In the genomic region with DNA sequence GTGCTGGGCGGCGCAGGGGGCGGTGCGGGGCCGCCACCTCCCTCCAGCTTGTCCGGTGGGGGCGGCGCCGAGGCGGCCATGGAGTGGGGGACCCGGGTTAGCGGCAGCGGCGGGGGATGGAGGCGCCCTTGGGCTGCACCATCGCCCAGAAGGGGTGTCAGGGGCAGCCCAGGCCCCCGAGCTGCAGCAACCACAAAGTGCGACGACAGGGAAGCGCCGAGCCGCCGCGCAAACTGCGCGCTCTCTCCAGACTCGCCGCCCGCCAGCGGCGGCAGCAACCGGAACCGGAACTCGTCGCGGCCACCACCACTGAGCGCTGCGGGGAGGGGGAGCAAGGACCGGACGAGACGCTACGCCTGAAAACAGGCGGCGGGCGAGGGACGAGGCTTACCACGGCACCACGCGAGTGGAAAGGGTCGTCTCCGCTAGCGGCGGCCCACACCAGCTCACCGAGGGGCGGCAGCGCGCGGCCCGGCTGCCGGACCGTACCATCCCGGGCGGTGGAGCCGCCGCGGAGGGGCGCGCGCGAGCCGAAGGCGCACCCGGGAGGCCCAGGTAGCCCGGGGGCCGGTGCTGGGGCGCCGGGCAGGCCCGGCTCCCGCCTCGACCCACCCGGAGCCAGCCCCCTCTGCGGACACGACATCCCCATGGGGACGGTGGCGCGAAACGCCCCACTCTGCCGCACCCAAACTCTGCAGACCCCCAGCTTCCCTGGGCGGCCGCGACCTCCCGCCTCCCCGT, we compare ENCODE assay signal across 8 cellular contexts. TPM values are rescaled to one million over a fixed set of nuclear protein-coding genes. Genes with fewer than 3 reads are reported as not detected.
DNase-seq lines count a peak whose midpoint lies in the region; ATAC-seq, FAIRE-seq and TF ChIP-seq lines count a peak whose summit lies in the region.

A gene with protein sequence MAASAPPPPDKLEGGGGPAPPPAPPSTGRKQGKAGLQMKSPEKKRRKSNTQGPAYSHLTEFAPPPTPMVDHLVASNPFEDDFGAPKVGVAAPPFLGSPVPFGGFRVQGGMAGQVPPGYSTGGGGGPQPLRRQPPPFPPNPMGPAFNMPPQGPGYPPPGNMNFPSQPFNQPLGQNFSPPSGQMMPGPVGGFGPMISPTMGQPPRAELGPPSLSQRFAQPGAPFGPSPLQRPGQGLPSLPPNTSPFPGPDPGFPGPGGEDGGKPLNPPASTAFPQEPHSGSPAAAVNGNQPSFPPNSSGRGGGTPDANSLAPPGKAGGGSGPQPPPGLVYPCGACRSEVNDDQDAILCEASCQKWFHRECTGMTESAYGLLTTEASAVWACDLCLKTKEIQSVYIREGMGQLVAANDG (minus strand): TSS at position 286 of the 741 bp plus-strand sequence. CDS start 206 bp downstream, at position 80.

- intact Hi-C loops in head of caudate nucleus (cut with DNase I): no loop called here
- intact Hi-C loops in pancreas (cut with DNase I): loop anchor here in 2 of 3 donors (10.0 kb wide), 1 partner anchor 53 kb away; no protein-coding TSS in a partner anchor
- intact Hi-C loops in transverse colon (cut with DNase I; ENCODE audit: low total_unique reads): no loop called here

- peak; percentile 83 to 88 (median 86) for ATAC-seq in pancreas

- H3K4me3 ChIP-seq in GM06990 (replicated peaks; ENCODE audit: low read depth, low read length): peak within 1 kb of the TSS; percentile 62
- H3K4me3 ChIP-seq in H7 (ENCODE audit: insufficient read depth, low read depth, low read length): peak within 1 kb of the TSS; percentile 88
- peak within 1 kb of the TSS; percentile 100 for H3K4me3 ChIP-seq in MG63
- H3K4me3 ChIP-seq in pancreas: peak within 1 kb of the TSS; percentile 79 to 96 (median 92)
- H3K4me3 ChIP-seq in transverse colon: peak within 1 kb of the TSS; percentile 62 to 95 (median 78)

- H3K36me3 ChIP-seq in GM06990 (ENCODE audit: control insufficient read depth, insufficient read depth, low read length) (peaks cover 38% of the 10 kb centered on the region), H7 (replicated peaks; ENCODE audit: control insufficient read depth, insufficient read depth, low read length) (peaks cover 32% of the 10 kb centered on the region), MG63 (peaks cover 69% of the 10 kb centered on the region), pancreas (peaks cover 0 to 26% (median 23%) of the 10 kb centered on the region in 3 donors), transverse colon (peaks cover 0 to 22% (median 11%) of the 10 kb centered on the region in 4 donors)

- H3K27ac Mint-ChIP-seq in activated naive CD8-positive, alpha-beta T cell: peak within 1 kb of the TSS; percentile 92

- peaks cover 34% of the 10 kb centered on the region for H3K4me1 Mint-ChIP-seq in activated naive CD8-positive, alpha-beta T cell (ENCODE audit: low read depth)

- H3K27ac ChIP-seq in pancreas (peak within 1 kb of the TSS; percentile 89 to 98 (median 96)), transverse colon (peak within 1 kb of the TSS; percentile 95 to 99 (median 96))

- peak; percentile 89 for TF ChIP-seq POLR2A in transverse colon (IDR thresholded peaks at IDR 0.05)

- H3K9me3 ChIP-seq in MG63 (no peaks in the 10 kb centered on the region), pancreas (no peaks in the 10 kb centered on the region), transverse colon (no peaks in the 10 kb centered on the region)

- no peaks in the 10 kb centered on the region for H3K27me3 Mint-ChIP-seq in activated naive CD8-positive, alpha-beta T cell

- no peak for FAIRE-seq in pancreas (lab: Jason Lieb, UNC)

- no peaks in the 10 kb centered on the region for H3K9me3 Mint-ChIP-seq in activated naive CD8-positive, alpha-beta T cell (ENCODE audit: low read depth)

- DNase-seq in GM06990 (ENCODE audit: extremely low read depth, insufficient read length): peak; percentile 90
- peak; percentile 96 for DNase-seq in H7
- DNase-seq in MG63: peak; percentile 89
- peak; percentile 80 for DNase-seq in SKM-1 treated with dmso at 0.1 percent for 144 hours (lab: John Stamatoyannopoulos, UW; ENCODE audit: unreplicated experiment)
- peak in 41 of 42 donors; percentile 63 to 90 (median 83) for DNase-seq in head of caudate nucleus
- peak; percentile 75 to 92 (median 81) for DNase-seq in pancreas
- peak; percentile 87 for DNase-seq in transverse colon

- 0% methylated on average over 63 to 93 of the region's 93 CpGs for WGBS in pancreas, 2 donors
- WGBS in transverse colon (ENCODE audit: low coverage in 1 of 2), 2 donors: 0% methylated on average over 1 to 17 of the region's 93 CpGs

- H3K36me3 Mint-ChIP-seq in activated naive CD8-positive, alpha-beta T cell: no peaks in the 10 kb centered on the region

- H3K27me3 ChIP-seq in GM06990 (replicated peaks; ENCODE audit: control insufficient read depth, insufficient read depth, low read length) (no peaks in the 10 kb centered on the region), H7 (ENCODE audit: control insufficient read depth, insufficient read depth, low read length) (no peaks in the 10 kb centered on the region), MG63 (no peaks in the 10 kb centered on the region), pancreas (no peaks in the 10 kb centered on the region), transverse colon (no peaks in the 10 kb centered on the region)

- in situ Hi-C loops in transverse colon (cut with MboI; ENCODE audit: low pct_ligation_motif_present in 1 of 4, low pct_unique_long_range_greater_than_20kb in 1 of 4, low sequenced_read_pairs in 3 of 4): loop anchor here in 3 of 4 donors (25.0 kb wide), 1 partner anchor 101 kb away; a partner anchor contains a TSS

- H3K4me1 ChIP-seq in pancreas: peaks cover 0 to 13% (median 8%) of the 10 kb centered on the region in 3 donors
- H3K4me1 ChIP-seq in transverse colon: peaks cover 7 to 40% (median 30%) of the 10 kb centered on the region in 4 donors

- TF ChIP-seq EP300 in transverse colon (IDR thresholded peaks at IDR 0.05; ENCODE audit: low read depth): no peak

- peak within 1 kb of the TSS; percentile 97 for H3K4me3 Mint-ChIP-seq in activated naive CD8-positive, alpha-beta T cell

- TF ChIP-seq CTCF in GM06990 (IDR thresholded peaks at IDR 0.05; ENCODE audit: insufficient read depth, low read length, poor library complexity, severe bottlenecking): peak; percentile 34
- TF ChIP-seq CTCF in pancreas (IDR thresholded peaks at IDR 0.05): peak in 1 of 4 donors; percentile 28
- TF ChIP-seq CTCF in transverse colon (IDR thresholded peaks at IDR 0.05): peak in 4 of 5 experiments; percentile 35 to 83 (median 64)

RNA-seq across cellular contexts. Expression of the gene that starts here (rescaled TPM):
- total RNA-seq in H7 (2014; rRNA removed; shearing (Covaris generic)): 52.6 and 62.8 TPM in 2 replicates
- 10.3 and 16.2 TPM in 2 replicates for total RNA-seq in MG63 (2014; rRNA removed; shearing (Covaris generic); ENCODE audit: low replicate concordance)
- total RNA-seq in pancreas (10 to 100 TPM in 3 of 6 donors, 1 to 10 TPM in 3; 8.1 to 18.3 (median 9.9) TPM), transverse colon (10 to 100 TPM; 23.3 to 63.7 (median 29.0) TPM)
- polyA plus RNA-seq in pancreas: 10 to 100 TPM; 13.3 to 19.5 TPM

Comparison
In these comparisons a context has a peak if more than half of its experiments do, and no peak if none do; other contexts are left out.
1. Peak in every context shown above with its lines: DNase-seq, ATAC-seq, H3K4me3 ChIP-seq and H3K27ac ChIP-seq.
2. intact Hi-C loops: an anchor here in pancreas (10.0 kb wide); none called in head of caudate nucleus and transverse colon.